ENCODE assay signal across 1 cellular context in the genomic region with DNA sequence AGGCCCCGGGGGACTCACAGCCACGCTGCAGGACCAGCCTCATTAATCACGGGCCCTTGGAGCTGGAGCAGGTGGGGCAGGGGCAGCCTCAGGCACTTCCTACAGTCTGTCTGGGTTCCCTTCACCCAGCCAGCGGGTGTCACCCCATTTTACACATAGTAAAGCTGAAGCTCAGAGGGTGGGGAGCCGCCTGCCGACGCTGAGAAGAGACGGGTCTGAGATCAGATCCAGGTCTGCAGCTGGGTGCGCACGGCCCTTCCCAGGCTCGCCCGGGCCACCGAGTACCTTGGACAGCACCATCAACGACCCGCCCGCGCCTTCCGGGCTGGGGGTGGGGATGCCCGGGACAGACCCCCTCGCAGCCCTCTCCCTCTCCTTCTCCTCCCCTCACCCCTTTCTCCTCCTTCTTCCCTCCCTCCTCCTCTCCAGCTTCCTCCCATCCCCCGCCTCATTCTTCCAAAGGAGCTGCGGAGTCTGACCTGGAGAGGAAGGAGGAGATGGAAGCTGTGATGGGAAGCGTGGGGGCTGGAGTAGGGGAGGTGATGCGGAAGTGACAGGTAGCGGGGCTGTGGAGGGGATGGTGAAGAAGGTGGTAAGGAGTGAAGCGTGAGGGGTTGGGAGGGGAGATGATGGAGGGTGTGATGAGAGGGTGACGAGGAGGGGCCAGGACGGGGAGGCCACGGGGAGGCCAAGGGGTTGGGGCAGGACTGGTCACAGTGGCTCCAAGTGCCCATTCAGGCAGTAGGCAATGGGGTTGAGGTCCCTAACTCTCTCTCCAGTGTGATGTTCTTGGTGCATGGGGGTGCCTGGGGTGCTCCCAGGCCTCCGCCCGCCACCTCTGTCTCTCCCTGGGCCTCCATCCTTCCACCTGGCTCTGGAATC.
TF ChIP-seq lines count a peak whose summit lies in the region.

No MANE protein-coding gene starts in this region.

TF ChIP-seq in GM12878, 131 proteins besides CTCF, POLR2A, EP300 and RAD21 (continued from another document):
- peak; percentile 98 for TF ChIP-seq REST (IDR thresholded peaks at IDR 0.05; ENCODE audit: low read depth, low read length)
- no peak for TF ChIP-seq SMARCA5 (IDR thresholded peaks at IDR 0.05)
- TF ChIP-seq, protein P1, sequence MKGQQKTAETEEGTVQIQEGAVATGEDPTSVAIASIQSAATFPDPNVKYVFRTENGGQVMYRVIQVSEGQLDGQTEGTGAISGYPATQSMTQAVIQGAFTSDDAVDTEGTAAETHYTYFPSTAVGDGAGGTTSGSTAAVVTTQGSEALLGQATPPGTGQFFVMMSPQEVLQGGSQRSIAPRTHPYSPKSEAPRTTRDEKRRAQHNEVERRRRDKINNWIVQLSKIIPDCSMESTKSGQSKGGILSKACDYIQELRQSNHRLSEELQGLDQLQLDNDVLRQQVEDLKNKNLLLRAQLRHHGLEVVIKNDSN (IDR thresholded peaks at IDR 0.05; ENCODE audit: borderline replicate concordance, extremely low read length, insufficient read depth, low read depth, low read length), result no peak
- no peak for TF ChIP-seq STAT3 (IDR thresholded peaks at IDR 0.05; ENCODE audit: low read depth, low read length)
- TF ChIP-seq IKZF1 (conservative IDR thresholded peaks at IDR 0.05), result peak; percentile 31; the same call in 1 of the 2 replicates
- TF ChIP-seq, protein P2, sequence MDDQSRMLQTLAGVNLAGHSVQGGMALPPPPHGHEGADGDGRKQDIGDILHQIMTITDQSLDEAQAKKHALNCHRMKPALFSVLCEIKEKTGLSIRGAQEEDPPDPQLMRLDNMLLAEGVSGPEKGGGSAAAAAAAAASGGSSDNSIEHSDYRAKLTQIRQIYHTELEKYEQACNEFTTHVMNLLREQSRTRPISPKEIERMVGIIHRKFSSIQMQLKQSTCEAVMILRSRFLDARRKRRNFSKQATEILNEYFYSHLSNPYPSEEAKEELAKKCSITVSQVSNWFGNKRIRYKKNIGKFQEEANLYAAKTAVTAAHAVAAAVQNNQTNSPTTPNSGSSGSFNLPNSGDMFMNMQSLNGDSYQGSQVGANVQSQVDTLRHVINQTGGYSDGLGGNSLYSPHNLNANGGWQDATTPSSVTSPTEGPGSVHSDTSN (IDR thresholded peaks at IDR 0.05; ENCODE audit: insufficient replicate concordance, low read depth, low read length), result no peak
- TF ChIP-seq EGR1 (IDR thresholded peaks at IDR 0.05; ENCODE audit: borderline replicate concordance in 1 of 2, low read depth in 2 of 2, low read length in 2 of 2), result peak in 1 of 2 experiments; percentile 83; a peak in 2 of 3 replicates
- peak; percentile 60; the same call in 1 of the 2 replicates for TF ChIP-seq MXI1 (IDR thresholded peaks at IDR 0.05; ENCODE audit: low read depth, low read length)
